Comparison of ENCODE assay signal across 15 cellular contexts in genomic region chr1:13829152-13829769, GRCh38.
DNase-seq lines count a peak whose midpoint lies in the region; ATAC-seq and TF ChIP-seq lines count a peak whose summit lies in the region.
"Had no signal": no experiment of that assay in that cellular context is flagged by ENCODE, and none has a peak within 500 bp of the region (broad histone marks: within the 10 kb centered on the region; RNA-seq: fewer than 3 reads in every experiment).

No MANE protein-coding gene starts in this region.

- no peaks in the 10 kb centered on the region for H4K20me1 ChIP-seq in PC-3 (ENCODE audit: low read length)

- intact Hi-C loops in PC-3 (cut with micrococcal nuclease) (loop anchor here (1.0 kb wide), 1 partner anchor 131 kb away; no protein-coding TSS in a partner anchor), upper lobe of right lung (cut with DNase I) (no loop called here)

- H3K27me3 ChIP-seq in PC-3 (ENCODE audit: low read length) (no peaks in the 10 kb centered on the region), iPS-15b (ENCODE audit: control insufficient read depth, insufficient read depth, low read length) (peaks cover 6% of the 10 kb centered on the region), upper lobe of right lung (no peaks in the 10 kb centered on the region)
- H3K27me3 ChIP-seq: ascending aorta, gastrocnemius medialis had no signal

- no peaks in the 10 kb centered on the region for H3K79me2 ChIP-seq in PC-3 (ENCODE audit: low read length)

- H3K4me3 Mint-ChIP-seq in activated T-cell treated with anti-CD3 and anti-CD28 coated beads, Interleukin-2, amount 50 U/mL, for 72 hours = peak overlapping the region; percentile 25 to 66
- H3K4me3 Mint-ChIP-seq: activated B cell treated with CpG ODN at 0.5 μM for 24 hours; activated T-cell treated with anti-CD3 and anti-CD28 coated beads, Interleukin-2, amount 50 U/mL, for 4 hours; naive thymus-derived CD8-positive, alpha-beta T cell had no signal

- H3K27ac Mint-ChIP-seq in activated T-cell treated with anti-CD3 and anti-CD28 coated beads, Interleukin-2, amount 50 U/mL, for 72 hours = no peak overlapping the region
- H3K27ac Mint-ChIP-seq: activated B cell treated with CpG ODN at 0.5 μM for 24 hours had no signal

- H2AFZ ChIP-seq in PC-3 (ENCODE audit: low read length) = peak overlapping the region; percentile 52

- POLR2A ChIA-PET in PC-3 (lab: Charles Lee; ENCODE audit: unreplicated experiment) = no interaction called here

- H3K9me3 Mint-ChIP-seq in activated T-cell treated with anti-CD3 and anti-CD28 coated beads, Interleukin-2, amount 50 U/mL, for 72 hours = no peaks in the 10 kb centered on the region
- H3K9me3 Mint-ChIP-seq: activated B cell treated with CpG ODN at 0.5 μM for 24 hours; activated T-cell treated with anti-CD3 and anti-CD28 coated beads, Interleukin-2, amount 50 U/mL, for 4 hours; naive thymus-derived CD8-positive, alpha-beta T cell had no signal

- peak overlapping the region; percentile 57 for H3K4me2 ChIP-seq in PC-3 (ENCODE audit: low read length)

- ATAC-seq in activated T-cell treated with anti-CD3 and anti-CD28 coated beads, Interleukin-2, amount 50 U/mL, for 72 hours (replicated peaks in 1 of 2) = no peak
- ATAC-seq in PC-3 (peak; percentile 24; the same call in 1 of the 2 replicates), upper lobe of right lung (peak; percentile 21)

- H3K27me3 Mint-ChIP-seq in activated T-cell treated with anti-CD3 and anti-CD28 coated beads, Interleukin-2, amount 50 U/mL, for 72 hours (ENCODE audit: low read depth) = peaks cover 7% of the 10 kb centered on the region

- no peak for DNase-seq in activated T-cell treated with anti-CD3 and anti-CD28 coated beads, Interleukin-2, amount 50 U/mL, for 72 hours
- no peak for DNase-seq in activated T-cell treated with anti-CD3 and anti-CD28 coated beads, Interleukin-2, amount 50 U/mL, for 48 hours
- peak; percentile 43 for DNase-seq in PC-3
- peak; percentile 64 for DNase-seq in upper lobe of right lung
- no peak for DNase-seq in COLO829 (ENCODE audit: low spot score)
- no peak for DNase-seq in NCI-H1930 (lab: John Stamatoyannopoulos, UW)
- no peak for DNase-seq in T-helper 9 cell
- DNase-seq: activated B cell treated with CpG ODN at 0.5 μM for 24 hours; activated T-cell treated with anti-CD3 and anti-CD28 coated beads, Interleukin-2, amount 50 U/mL, for 4 hours; DMS 273 treated with DMSO at 0.1 percent for 48 hours; effector CD4-positive, alpha-beta T cell; gastrocnemius medialis had no signal

- CTCF ChIA-PET in PC-3 (lab: Charles Lee) = no interaction called here

- H3K4me3 ChIP-seq in PC-3 (ENCODE audit: low read length) (no peak overlapping the region), iPS-15b (ENCODE audit: low read depth, low read length) (peak overlapping the region; percentile 27), upper lobe of right lung (no peak overlapping the region)
- H3K4me3 ChIP-seq: ascending aorta, gastrocnemius medialis had no signal

- no peaks in the 10 kb centered on the region for H3K36me3 Mint-ChIP-seq in activated T-cell treated with anti-CD3 and anti-CD28 coated beads, Interleukin-2, amount 50 U/mL, for 72 hours (ENCODE audit: insufficient read depth in 2 of 2)

- H3K9me3 ChIP-seq in PC-3 (ENCODE audit: low read length) (no peaks in the 10 kb centered on the region), iPS-15b (ENCODE audit: control insufficient read depth, insufficient read depth, low read length) (no peaks in the 10 kb centered on the region), upper lobe of right lung (no peaks in the 10 kb centered on the region)
- H3K9me3 ChIP-seq: ascending aorta, gastrocnemius medialis had no signal

- TF ChIP-seq CTCF in PC-3 (conservative IDR thresholded peaks at IDR 0.05; ENCODE audit: low read depth, low read length) (peak; percentile 22; the same call in 1 of the 2 replicates), upper lobe of right lung (IDR thresholded peaks at IDR 0.05) (no peak)

- H3F3A ChIP-seq in PC-3 (ENCODE audit: low read length, unreplicated experiment) = no peaks in the 10 kb centered on the region

- H3K36me3 ChIP-seq in PC-3 (ENCODE audit: low read depth, low read length) = no peaks in the 10 kb centered on the region
- no peaks in the 10 kb centered on the region for H3K36me3 ChIP-seq in iPS-15b (ENCODE audit: control insufficient read depth, insufficient read depth, low read length)
- H3K36me3 ChIP-seq in upper lobe of right lung = no peaks in the 10 kb centered on the region
- H3K36me3 ChIP-seq: ascending aorta, gastrocnemius medialis had no signal

- no peaks in the 10 kb centered on the region for H3K9me2 ChIP-seq in PC-3 (replicated peaks; ENCODE audit: low read length)

- H3K4me1 Mint-ChIP-seq in activated T-cell treated with anti-CD3 and anti-CD28 coated beads, Interleukin-2, amount 50 U/mL, for 72 hours (ENCODE audit: low read depth) = no peaks in the 10 kb centered on the region

- H3K27ac ChIP-seq in PC-3 (ENCODE audit: low read length) (no peak overlapping the region), upper lobe of right lung (no peak overlapping the region)
- H3K27ac ChIP-seq: ascending aorta, gastrocnemius medialis had no signal

- no peak overlapping the region for H3K9ac ChIP-seq in PC-3 (ENCODE audit: low read length)
- H3K9ac ChIP-seq in iPS-15b (ENCODE audit: low read depth, low read length) = no peak overlapping the region

- BruUV-seq in PC-3 (replicated peaks; lab: Mats Ljungman, UMichigan) = no TSS peak

- H3K4me1 ChIP-seq in PC-3 (ENCODE audit: insufficient read depth, low read length) = peaks cover 7% of the 10 kb centered on the region
- peaks cover 2% of the 10 kb centered on the region for H3K4me1 ChIP-seq in iPS-15b (ENCODE audit: control insufficient read depth, insufficient read depth, low read length)
- H3K4me1 ChIP-seq in upper lobe of right lung = peaks cover 7% of the 10 kb centered on the region
- H3K4me1 ChIP-seq: ascending aorta, gastrocnemius medialis had no signal

Comparison
In these comparisons a context has a peak if more than half of its experiments do, and no peak if none do; other contexts are left out.
1. ATAC-seq: peak in PC-3 (single experiment) and upper lobe of right lung (single experiment); none in activated T-cell treated with anti-CD3 and anti-CD28 coated beads, Interleukin-2, amount 50 U/mL, for 72 hours (0 of 2).
2. DNase-seq: peak in PC-3 (single experiment) and upper lobe of right lung (single experiment); none in activated T-cell treated with anti-CD3 and anti-CD28 coated beads, Interleukin-2, amount 50 U/mL, for 72 hours (0 of 2), activated T-cell treated with anti-CD3 and anti-CD28 coated beads, Interleukin-2, amount 50 U/mL, for 48 hours (0 of 2), COLO829 (single experiment), NCI-H1930 (0 of 2) and T-helper 9 cell (single experiment).